In genomic region chr2:29072971-29073725, GRCh38 we compare ENCODE assay signal across 1 cellular context.
TF ChIP-seq lines count a peak whose summit lies in the region.

No MANE protein-coding gene starts in this region.

TF ChIP-seq in WTC11, 78 proteins besides CTCF, POLR2A, EP300 and RAD21 (continued from another document):
- TF ChIP-seq ZNF425 (CRISPR knock-in tag; conservative IDR thresholded peaks at IDR 0.05) = no peak
- no peak for TF ChIP-seq HMGXB4 (CRISPR knock-in tag; IDR thresholded peaks at IDR 0.05)
- TF ChIP-seq TCF7 (CRISPR knock-in tag; IDR thresholded peaks at IDR 0.05; ENCODE audit: low read depth) = no peak
- TF ChIP-seq NR3C1 (CRISPR knock-in tag; conservative IDR thresholded peaks at IDR 0.05; ENCODE audit: low read depth) = no peak
- no peak for TF ChIP-seq ZBTB43 (CRISPR knock-in tag; IDR thresholded peaks at IDR 0.05)
TF ChIP-seq in WTC11: peak in this region for 0.
